Comparison of ENCODE assay signal across 1 cellular context in the genomic region with DNA sequence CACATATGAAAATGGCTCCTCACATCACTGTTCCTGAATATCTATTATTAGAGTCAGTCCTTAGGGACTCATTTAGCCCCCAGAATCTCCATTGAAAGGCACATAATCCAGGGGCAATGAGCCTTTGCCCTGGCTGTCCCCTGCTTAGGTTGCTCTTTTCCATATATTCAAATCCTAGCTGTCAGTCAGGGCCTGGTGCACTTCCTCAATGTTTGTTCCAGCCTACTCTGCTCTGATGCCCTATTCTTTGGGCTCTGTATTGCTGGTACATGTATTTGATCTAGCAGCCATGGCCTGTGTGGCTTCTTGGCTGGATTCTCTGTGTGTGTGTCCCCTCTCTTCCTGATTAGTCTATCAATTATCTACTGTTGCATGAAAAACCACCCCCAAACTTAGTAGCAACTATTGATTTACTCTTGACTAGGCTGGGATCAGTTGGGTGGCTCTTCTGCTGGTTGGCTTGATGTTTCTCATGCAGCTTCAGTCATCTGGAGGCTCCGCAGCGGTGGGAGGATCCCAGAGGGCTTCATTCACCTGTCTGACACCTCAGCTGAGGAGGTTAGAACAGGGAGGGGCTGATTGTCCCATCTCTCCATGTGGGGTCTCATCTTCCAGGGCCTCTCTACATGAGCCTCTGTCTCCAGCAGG.
TF ChIP-seq lines count a peak whose summit lies in the region.

No MANE protein-coding gene starts in this region.

TF ChIP-seq in GM12878, 131 proteins besides CTCF, POLR2A, EP300 and RAD21:
- TF ChIP-seq CREM (IDR thresholded peaks at IDR 0.05; ENCODE audit: low read depth): no peak
- TF ChIP-seq, protein P1, sequence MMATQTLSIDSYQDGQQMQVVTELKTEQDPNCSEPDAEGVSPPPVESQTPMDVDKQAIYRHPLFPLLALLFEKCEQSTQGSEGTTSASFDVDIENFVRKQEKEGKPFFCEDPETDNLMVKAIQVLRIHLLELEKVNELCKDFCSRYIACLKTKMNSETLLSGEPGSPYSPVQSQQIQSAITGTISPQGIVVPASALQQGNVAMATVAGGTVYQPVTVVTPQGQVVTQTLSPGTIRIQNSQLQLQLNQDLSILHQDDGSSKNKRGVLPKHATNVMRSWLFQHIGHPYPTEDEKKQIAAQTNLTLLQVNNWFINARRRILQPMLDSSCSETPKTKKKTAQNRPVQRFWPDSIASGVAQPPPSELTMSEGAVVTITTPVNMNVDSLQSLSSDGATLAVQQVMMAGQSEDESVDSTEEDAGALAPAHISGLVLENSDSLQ (IDR thresholded peaks at IDR 0.05): peak; percentile 32; the same call in 1 of the 2 replicates
